Comparison of ENCODE assay signal across 14 cellular contexts in the genomic region with DNA sequence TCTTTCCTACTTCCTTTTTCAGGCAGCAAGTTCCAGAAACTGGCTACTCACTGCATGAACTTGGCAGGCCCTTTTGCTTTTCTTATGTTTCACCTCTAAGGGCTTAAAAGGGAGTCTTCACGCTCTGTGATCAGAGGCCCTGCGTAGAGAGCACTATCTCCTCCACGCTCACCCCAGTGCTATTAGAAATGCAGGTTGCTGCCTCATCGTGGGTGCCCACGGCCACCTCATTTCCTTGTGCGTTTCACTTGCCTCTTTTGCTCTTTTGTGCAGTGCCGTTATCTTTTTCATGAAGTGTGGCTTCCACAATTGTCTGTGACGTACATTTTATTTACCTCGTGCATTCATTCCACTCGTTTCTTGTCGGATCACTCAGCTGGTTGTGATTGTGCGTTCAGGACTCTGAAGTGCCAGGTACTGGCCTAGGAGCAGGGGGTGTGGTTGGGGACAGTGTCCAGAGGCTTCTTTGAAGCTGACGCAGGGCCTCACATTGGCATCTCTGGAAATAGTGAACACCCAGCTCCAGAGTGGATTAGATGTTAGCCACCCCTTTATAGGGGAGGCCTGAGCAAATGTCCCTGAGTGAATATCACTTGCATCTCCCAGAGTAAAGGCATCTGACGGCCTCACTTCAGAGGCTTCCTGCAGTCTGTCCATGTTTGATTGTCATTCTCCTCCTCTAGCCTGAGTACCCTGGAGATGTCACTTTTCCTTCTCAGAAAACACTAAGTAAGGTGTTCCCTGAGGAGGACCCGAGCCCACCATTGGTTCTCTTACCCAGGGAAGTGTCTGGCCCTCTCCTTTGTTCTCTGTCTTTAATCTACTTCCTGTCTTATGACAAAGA. TPM values are rescaled to one million over a fixed set of nuclear protein-coding genes. Genes with fewer than 3 reads are reported as not detected.
DNase-seq lines count a peak whose midpoint lies in the region; ATAC-seq and TF ChIP-seq lines count a peak whose summit lies in the region.
"Had no signal": no experiment of that assay in that cellular context is flagged by ENCODE, and none has a peak within 500 bp of the region (broad histone marks: within the 10 kb centered on the region; RNA-seq: fewer than 3 reads in every experiment).

No MANE protein-coding gene starts in this region.

- H3K4me1 Mint-ChIP-seq in T-cell (peaks cover 81 to 84% (median 82%) of the 10 kb centered on the region in 3 donors), endothelial cell (ENCODE audit: unreplicated experiment) (peaks cover 36% of the 10 kb centered on the region)
- H3K4me1 Mint-ChIP-seq in activated T-cell treated with anti-CD3 and anti-CD28 coated beads, Interleukin-2, amount 50 U/mL, for 24 hours (ENCODE audit: low read depth) = peaks cover 80% of the 10 kb centered on the region

- H3K36me3 Mint-ChIP-seq in T-cell (peaks cover 12% of the 10 kb centered on the region), endothelial cell (ENCODE audit: low read depth, unreplicated experiment) (no peaks in the 10 kb centered on the region)
- H3K36me3 Mint-ChIP-seq in activated T-cell treated with anti-CD3 and anti-CD28 coated beads, Interleukin-2, amount 50 U/mL, for 24 hours (ENCODE audit: low read depth) = peaks cover 79% of the 10 kb centered on the region

- H3K9me3 Mint-ChIP-seq in T-cell (no peaks in the 10 kb centered on the region), endothelial cell (ENCODE audit: unreplicated experiment) (no peaks in the 10 kb centered on the region)
- H3K9me3 Mint-ChIP-seq in activated T-cell treated with anti-CD3 and anti-CD28 coated beads, Interleukin-2, amount 50 U/mL, for 24 hours = no peaks in the 10 kb centered on the region
- H3K9me3 Mint-ChIP-seq: IgD-negative memory B cell, naive B cell had no signal

- peak; percentile 78 to 94 (median 80) for ATAC-seq in T-cell (replicated peaks in 1 of 4)
- ATAC-seq in GM21825 (IDR thresholded peaks at IDR 0.05; ENCODE audit: unreplicated experiment) = no peak
- no peak for ATAC-seq in GM21381 (IDR thresholded peaks at IDR 0.05; ENCODE audit: unreplicated experiment)

- H3K4me3 Mint-ChIP-seq in T-cell = peak overlapping the region; percentile 79 to 87 (median 83)
- peak overlapping the region; percentile 73 for H3K4me3 Mint-ChIP-seq in activated T-cell treated with anti-CD3 and anti-CD28 coated beads, Interleukin-2, amount 50 U/mL, for 24 hours
- H3K4me3 Mint-ChIP-seq in endothelial cell (ENCODE audit: unreplicated experiment) = peak overlapping the region; percentile 47
- H3K4me3 Mint-ChIP-seq: naive B cell had no signal

- DNase-seq in T-cell (peak; percentile 24 to 82 (median 66)), endothelial cell (ENCODE audit: low spot score) (no peak), cerebellar cortex (ENCODE audit: low spot score) (no peak), middle frontal gyrus (ENCODE audit: extremely low spot score, low spot score) (no peak)
- DNase-seq in activated T-cell treated with anti-CD3 and anti-CD28 coated beads, Interleukin-2, amount 50 U/mL, for 24 hours = peak; percentile 49
- peak; percentile 14 to 60 for DNase-seq in stimulated activated CD4-positive, alpha-beta T cell treated with anti-CD3 and anti-CD28 coated beads, Interleukin-4, amount 100 ng/mL, for 4 hours
- DNase-seq: DMS53, heart right ventricle, naive B cell, NCI-H524, T1000 had no signal

- no peaks in the 10 kb centered on the region for H3K27me3 Mint-ChIP-seq in T-cell
- no peaks in the 10 kb centered on the region for H3K27me3 Mint-ChIP-seq in activated T-cell treated with anti-CD3 and anti-CD28 coated beads, Interleukin-2, amount 50 U/mL, for 24 hours
- H3K27me3 Mint-ChIP-seq in endothelial cell (ENCODE audit: unreplicated experiment) = no peaks in the 10 kb centered on the region
- H3K27me3 Mint-ChIP-seq: IgD-negative memory B cell, naive B cell had no signal

- TF ChIP-seq CTCF in endothelial cell (IDR thresholded peaks at IDR 0.05; ENCODE audit: unreplicated experiment) = no peak

- CTCF ChIA-PET in T-cell (lab: Charles Lee) = interaction anchor here (0.6 to 2.8 kb wide), 3 partner anchors 10 to 349 kb away, joined by 3 to 20 read pairs (median 3); a partner anchor contains a TSS

- H3K27ac Mint-ChIP-seq in T-cell (peak overlapping the region; percentile 100), endothelial cell (ENCODE audit: unreplicated experiment) (peak overlapping the region; percentile 84)
- H3K27ac Mint-ChIP-seq in activated T-cell treated with anti-CD3 and anti-CD28 coated beads, Interleukin-2, amount 50 U/mL, for 24 hours = peak overlapping the region; percentile 91

- POLR2A ChIA-PET in T-cell (lab: Charles Lee) = interaction anchor here (0.6 to 1.6 kb wide), 3 partner anchors 9 to 409 kb away, joined by 4 to 19 read pairs (median 6); a partner anchor contains a TSS

RNA-seq across cellular contexts. Expression of a gene that starts 10.4 kb away (rescaled TPM):
- total RNA-seq in T-cell (100 to 1,000 TPM; 154 to 213 (median 178) TPM), endothelial cell (ENCODE audit: unreplicated experiment) (77.9 TPM)

RNA-seq across cellular contexts. Expression of a gene that starts 31.1 kb away (rescaled TPM):
- total RNA-seq in T-cell (10 to 100 TPM; 49.6 to 79.0 (median 69.3) TPM), endothelial cell (ENCODE audit: unreplicated experiment) (37.6 TPM)

Comparison
In these comparisons a context has a peak if more than half of its experiments do, and no peak if none do; other contexts are left out.
1. ATAC-seq: peak in T-cell (4 of 4); none in GM21825 (single experiment) and GM21381 (single experiment).
2. DNase-seq: peak in T-cell (34 of 34), activated T-cell treated with anti-CD3 and anti-CD28 coated beads, Interleukin-2, amount 50 U/mL, for 24 hours (single experiment) and stimulated activated CD4-positive, alpha-beta T cell treated with anti-CD3 and anti-CD28 coated beads, Interleukin-4, amount 100 ng/mL, for 4 hours (2 of 2); none in endothelial cell (single experiment), cerebellar cortex (single experiment) and middle frontal gyrus (single experiment).
3. Peak in every context shown above with its lines, with median percentiles within 50 percentile points of each other: H3K27ac Mint-ChIP-seq and H3K4me3 Mint-ChIP-seq.